ENCODE assay signal across 1 cellular context in the genomic region with DNA sequence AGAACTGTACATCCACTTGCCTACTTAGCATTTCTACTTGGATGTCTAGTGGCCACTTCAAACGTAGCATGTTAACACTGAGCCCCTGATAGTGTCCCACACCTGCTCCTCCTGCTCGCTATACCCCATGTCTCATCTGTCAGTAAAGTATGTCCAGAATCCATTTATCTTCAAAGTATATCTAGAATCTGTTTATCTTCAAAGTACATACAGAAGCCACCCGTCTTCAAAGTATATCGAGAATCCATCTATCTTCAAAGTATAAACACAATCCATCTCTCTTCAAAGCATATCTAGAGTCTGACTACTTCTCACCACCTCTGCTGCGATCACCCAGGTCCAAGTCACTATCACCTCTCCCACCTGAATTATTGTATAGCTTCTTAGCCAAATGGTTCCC.
TF ChIP-seq lines count a peak whose summit lies in the region.

No MANE protein-coding gene starts in this region.

TF ChIP-seq in K562, 482 proteins besides CTCF, POLR2A, EP300 and RAD21 (continued from another document):
- no peak for TF ChIP-seq STAT6 (CRISPR knock-in tag; IDR thresholded peaks at IDR 0.05)
- TF ChIP-seq CHD1 (IDR thresholded peaks at IDR 0.05; ENCODE audit: low read length): no peak
- TF ChIP-seq PRMT5 (CRISPR knock-in tag; IDR thresholded peaks at IDR 0.05): no peak
